In genomic region chr12:131851741-131852550, GRCh38 we compare ENCODE assay signal across 1 cellular context.
TF ChIP-seq lines count a peak whose summit lies in the region.

No MANE protein-coding gene starts in this region.

TF ChIP-seq in A549, 52 proteins besides CTCF, POLR2A, EP300 and RAD21 (continued from another document):
- no peak for TF ChIP-seq E2F6 (IDR thresholded peaks at IDR 0.05; ENCODE audit: borderline replicate concordance, low read depth)
- TF ChIP-seq ELK1 (IDR thresholded peaks at IDR 0.05; ENCODE audit: low read depth, low read length): no peak
